In genomic region chr19:43983912-43984686, GRCh38 we compare ENCODE assay signal across 8 cellular contexts. TPM values are rescaled to one million over a fixed set of nuclear protein-coding genes. Genes with fewer than 3 reads are reported as not detected.
A peak's percentile ranks its signal among the peaks of the same experiment; 100 is the strongest.
DNase-seq lines count a peak whose midpoint lies in the region; ATAC-seq and TF ChIP-seq lines count a peak whose summit lies in the region.

ZNF155 (plus strand) TSS chr19:43984188; CDS start chr19:43988544, 4,356 bp downstream.

- TF ChIP-seq CTCF in astrocyte of the spinal cord (IDR thresholded peaks at IDR 0.05; ENCODE audit: low read depth, low read length) (no peak), psoas muscle (IDR thresholded peaks at IDR 0.05) (no peak)

- 0 to 1% (median 1%) methylated on average over 39 to 40 of the region's 40 CpGs for WGBS in psoas muscle, 3 donors
- WGBS in urinary bladder, result under 1% methylated on average over 40 of the region's 40 CpGs

- H3K27ac ChIP-seq in psoas muscle, result peak within 1 kb of the TSS; percentile 62
- H3K27ac ChIP-seq in urinary bladder (ENCODE audit: low read depth), result no peak within 1 kb of the TSS

- peak within 1 kb of the TSS; percentile 86 for H3K27ac Mint-ChIP-seq in T-helper 2 cell treated with Interferon-gamma antibody and Interleukin-4, amounts not matched to agents 5 μg/mL and 100 μg/mL, for 36 hours

- intact Hi-C loops in psoas muscle (cut with DNase I), result loop anchor here (2.0 to 10.0 kb wide), 2 partner anchors 15 to 111 kb away; partner anchors contain the start of gene ZNF224 (in 1 of the 2)

- DNase-seq in NCI-H1694 (lab: John Stamatoyannopoulos, UW) (peak; percentile 93), astrocyte of the spinal cord (ENCODE audit: low read depth, low spot score) (peak; percentile 98), hepatic stellate cell (ENCODE audit: low spot score) (peak; percentile 85), psoas muscle (peak; percentile 89 to 93)
- peak; percentile 75 for DNase-seq in T-helper 2 cell treated with Interferon-gamma antibody and Interleukin-4, amounts not matched to agents 5 μg/mL and 100 μg/mL, for 36 hours (ENCODE audit: low spot score)

- H3K36me3 ChIP-seq in ES-I3 (ENCODE audit: insufficient read depth, low read length) (no peaks in the 10 kb centered on the region), psoas muscle (ENCODE audit: insufficient read depth in 1 of 2, low read depth in 1 of 2) (peaks cover 6 to 10% of the 10 kb centered on the region in 2 donors), urinary bladder (ENCODE audit: insufficient read depth) (no peaks in the 10 kb centered on the region)

- in situ Hi-C loops in astrocyte of the spinal cord (cut with HindIII; ENCODE audit: low sequenced_read_pairs), result no loop called here

- no peaks in the 10 kb centered on the region for H3K9me3 ChIP-seq in ES-I3 (ENCODE audit: control insufficient read depth, insufficient read depth, low read length)
- peaks cover 79% of the 10 kb centered on the region for H3K9me3 ChIP-seq in psoas muscle

- H3K4me3 Mint-ChIP-seq in T-helper 2 cell treated with Interferon-gamma antibody and Interleukin-4, amounts not matched to agents 5 μg/mL and 100 μg/mL, for 36 hours, result peak within 1 kb of the TSS; percentile 91

- no peaks in the 10 kb centered on the region for H3K27me3 Mint-ChIP-seq in T-helper 2 cell treated with Interferon-gamma antibody and Interleukin-4, amounts not matched to agents 5 μg/mL and 100 μg/mL, for 36 hours (ENCODE audit: low read depth)

- peaks cover 17% of the 10 kb centered on the region for H3K36me3 Mint-ChIP-seq in T-helper 2 cell treated with Interferon-gamma antibody and Interleukin-4, amounts not matched to agents 5 μg/mL and 100 μg/mL, for 36 hours (ENCODE audit: low read depth)

- H3K9me3 Mint-ChIP-seq in T-helper 2 cell treated with Interferon-gamma antibody and Interleukin-4, amounts not matched to agents 5 μg/mL and 100 μg/mL, for 36 hours, result peaks cover 32% of the 10 kb centered on the region

- H3K4me1 ChIP-seq in ES-I3 (ENCODE audit: insufficient read depth, low read length) (no peaks in the 10 kb centered on the region), psoas muscle (peaks cover 4% of the 10 kb centered on the region), urinary bladder (ENCODE audit: insufficient read depth) (no peaks in the 10 kb centered on the region)

- H3K27me3 ChIP-seq in psoas muscle (ENCODE audit: insufficient read depth in 3 of 3, low read length in 2 of 3), result no peaks in the 10 kb centered on the region

- peak within 1 kb of the TSS; percentile 85 for H3K9ac ChIP-seq in ES-I3 (ENCODE audit: low read depth, low read length)

- peak within 1 kb of the TSS; percentile 74 for H3K4me3 ChIP-seq in astrocyte of the spinal cord (ENCODE audit: low read depth, low read length)
- H3K4me3 ChIP-seq in psoas muscle, result peak within 1 kb of the TSS; percentile 81
- H3K4me3 ChIP-seq in urinary bladder (ENCODE audit: low read depth, low read length), result peak within 1 kb of the TSS; percentile 82

- no peaks in the 10 kb centered on the region for H3K4me1 Mint-ChIP-seq in T-helper 2 cell treated with Interferon-gamma antibody and Interleukin-4, amounts not matched to agents 5 μg/mL and 100 μg/mL, for 36 hours (ENCODE audit: low read depth)

- ATAC-seq in HG02610 (IDR thresholded peaks at IDR 0.05; ENCODE audit: unreplicated experiment) (peak; percentile 75), psoas muscle (peak; percentile 100)

RNA-seq across cellular contexts. Expression of gene ZNF155, which starts in this region (rescaled TPM):
- total RNA-seq in psoas muscle (1 to 10 TPM; 1.5 to 4.0 (median 2.5) TPM), urinary bladder (14.1 TPM)
- polyA plus RNA-seq in psoas muscle (1 to 10 TPM; 1.5 to 2.3 (median 1.6) TPM), urinary bladder (5.6 TPM)
